9 cellular contexts compared by ENCODE assay signal in genomic region chr1:9835758-9836631, GRCh38. TPM values are rescaled to one million over a fixed set of nuclear protein-coding genes. Genes with fewer than 3 reads are reported as not detected.
DNase-seq lines count a peak whose midpoint lies in the region; ATAC-seq, FAIRE-seq and TF ChIP-seq lines count a peak whose summit lies in the region.
"Had no signal": no experiment of that assay in that cellular context is flagged by ENCODE, and none has a peak within 500 bp of the region (broad histone marks: within the 10 kb centered on the region; RNA-seq: fewer than 3 reads in every experiment).

No MANE protein-coding gene starts in this region.

- no peak for ATAC-seq in HG03521 (IDR thresholded peaks at IDR 0.05; ENCODE audit: unreplicated experiment)
- ATAC-seq: naive thymus-derived CD8-positive, alpha-beta T cell had no signal

- no peaks in the 10 kb centered on the region for H3K36me3 Mint-ChIP-seq in activated T-helper 2 cell treated with anti-CD3 and anti-CD28 coated beads, Interferon-gamma antibody, Interleukin-2, Interleukin-4, amounts not matched to agents 10 μg/mL and 5 μg/mL and 100 μg/mL, durations not matched to agents 14 hours and 24 hours and 36 hours (ENCODE audit: low read depth)
- H3K36me3 Mint-ChIP-seq: naive thymus-derived CD8-positive, alpha-beta T cell had no signal

- DNase-seq in NCI-H1105 (lab: John Stamatoyannopoulos, UW), result peak; percentile 81
- DNase-seq in cerebellum (ENCODE audit: low spot score), result peak; percentile 90
- DNase-seq in lower leg skin (ENCODE audit: low spot score in 2 of 2), result peak; percentile 58 to 89
- no peak for DNase-seq in activated T-cell treated with anti-CD3 and anti-CD28 coated beads, Interleukin-2, amount 50 U/mL, for 1 hour
- DNase-seq in GM19239 (ENCODE audit: insufficient read length, low spot score), result no peak
- DNase-seq in activated T-helper 2 cell treated with anti-CD3 and anti-CD28 coated beads, Interferon-gamma antibody, Interleukin-2, Interleukin-4, amounts not matched to agents 10 μg/mL and 5 μg/mL and 100 μg/mL, durations not matched to agents 14 hours and 24 hours and 36 hours (ENCODE audit: low spot score), result no peak
- DNase-seq: naive thymus-derived CD8-positive, alpha-beta T cell had no signal

- 23 to 30% methylated on average over 13 to 14 of the region's 15 CpGs for WGBS in lower leg skin, 2 donors

- no peak overlapping the region for H3K27ac Mint-ChIP-seq in activated T-helper 2 cell treated with anti-CD3 and anti-CD28 coated beads, Interferon-gamma antibody, Interleukin-2, Interleukin-4, amounts not matched to agents 10 μg/mL and 5 μg/mL and 100 μg/mL, durations not matched to agents 14 hours and 24 hours and 36 hours

- peak overlapping the region; percentile 44 for H3K27ac ChIP-seq in 22Rv1

- no peak for TF ChIP-seq POLR2A in lower leg skin (IDR thresholded peaks at IDR 0.05)

- TF ChIP-seq CTCF in 22Rv1 (IDR thresholded peaks at IDR 0.05), result no peak
- no peak for TF ChIP-seq CTCF in lower leg skin (IDR thresholded peaks at IDR 0.05)

- peaks cover 9% of the 10 kb centered on the region for H3K27me3 Mint-ChIP-seq in activated T-helper 2 cell treated with anti-CD3 and anti-CD28 coated beads, Interferon-gamma antibody, Interleukin-2, Interleukin-4, amounts not matched to agents 10 μg/mL and 5 μg/mL and 100 μg/mL, durations not matched to agents 14 hours and 24 hours and 36 hours (ENCODE audit: low read depth)
- H3K27me3 Mint-ChIP-seq: naive thymus-derived CD8-positive, alpha-beta T cell had no signal

- no peak for FAIRE-seq in GM19239 (lab: Jason Lieb, UNC)

- H3K4me1 Mint-ChIP-seq in activated T-helper 2 cell treated with anti-CD3 and anti-CD28 coated beads, Interferon-gamma antibody, Interleukin-2, Interleukin-4, amounts not matched to agents 10 μg/mL and 5 μg/mL and 100 μg/mL, durations not matched to agents 14 hours and 24 hours and 36 hours (ENCODE audit: low read depth), result no peaks in the 10 kb centered on the region

- H3K4me3 ChIP-seq in lower leg skin (ENCODE audit: low read depth, poor library complexity, severe bottlenecking), result no peak overlapping the region

- H3K4me3 Mint-ChIP-seq in activated T-helper 2 cell treated with anti-CD3 and anti-CD28 coated beads, Interferon-gamma antibody, Interleukin-2, Interleukin-4, amounts not matched to agents 10 μg/mL and 5 μg/mL and 100 μg/mL, durations not matched to agents 14 hours and 24 hours and 36 hours (ENCODE audit: low read depth), result no peak overlapping the region
- H3K4me3 Mint-ChIP-seq: naive thymus-derived CD8-positive, alpha-beta T cell had no signal

- no peaks in the 10 kb centered on the region for H3K9me3 Mint-ChIP-seq in activated T-helper 2 cell treated with anti-CD3 and anti-CD28 coated beads, Interferon-gamma antibody, Interleukin-2, Interleukin-4, amounts not matched to agents 10 μg/mL and 5 μg/mL and 100 μg/mL, durations not matched to agents 14 hours and 24 hours and 36 hours
- H3K9me3 Mint-ChIP-seq: naive thymus-derived CD8-positive, alpha-beta T cell had no signal

- intact Hi-C loops in lower leg skin (cut with DNase I; ENCODE audit: low total_unique reads), result no loop called here
- intact Hi-C loops in activated T-helper 2 cell treated with anti-CD3 and anti-CD28 coated beads, Interferon-gamma antibody, Interleukin-2, Interleukin-4, amounts not matched to agents 10 μg/mL and 5 μg/mL and 100 μg/mL, durations not matched to agents 14 hours and 24 hours and 36 hours (cut with micrococcal nuclease), result no loop called here

RNA-seq across cellular contexts. Expression of gene CLSTN1, which starts 12.2 kb away (rescaled TPM):
- total RNA-seq in cerebellum (94.4 TPM), lower leg skin (100 to 1,000 TPM; 116 to 174 (median 150) TPM)
- total RNA-seq in activated T-helper 2 cell treated with anti-CD3 and anti-CD28 coated beads, Interferon-gamma antibody, Interleukin-2, Interleukin-4, amounts not matched to agents 10 μg/mL and 5 μg/mL and 100 μg/mL, durations not matched to agents 14 hours and 24 hours and 36 hours, result 46.5 and 48.8 TPM in 2 replicates

Comparison
In these comparisons a context has a peak if more than half of its experiments do, and no peak if none do; other contexts are left out.
1. DNase-seq: peak in NCI-H1105 (single experiment), cerebellum (single experiment) and lower leg skin (2 of 2); none in activated T-cell treated with anti-CD3 and anti-CD28 coated beads, Interleukin-2, amount 50 U/mL, for 1 hour (single experiment), GM19239 (single experiment) and activated T-helper 2 cell treated with anti-CD3 and anti-CD28 coated beads, Interferon-gamma antibody, Interleukin-2, Interleukin-4, amounts not matched to agents 10 μg/mL and 5 μg/mL and 100 μg/mL, durations not matched to agents 14 hours and 24 hours and 36 hours (single experiment).